In the genomic region with DNA sequence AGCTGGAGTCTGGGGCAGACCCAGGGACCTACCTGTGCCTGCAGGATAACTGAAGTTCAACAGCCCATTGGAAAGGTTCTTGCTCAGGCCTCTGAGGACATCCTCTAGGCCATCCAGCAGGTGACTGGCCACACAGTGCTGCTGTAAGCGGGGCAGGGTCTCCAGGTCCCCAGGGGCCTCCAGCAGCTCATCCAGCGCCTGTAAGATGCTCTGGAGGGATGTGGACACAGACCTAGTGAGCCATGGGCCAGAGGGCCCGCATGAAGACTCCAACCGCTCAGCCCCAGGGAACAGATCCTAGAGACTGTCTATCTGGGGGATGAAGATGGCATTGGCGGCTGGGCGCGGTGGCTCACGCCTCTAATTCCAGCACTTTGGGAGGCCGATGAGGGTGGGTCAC, we compare ENCODE assay signal across 21 cellular contexts. TPM values are rescaled to one million over a fixed set of nuclear protein-coding genes. Genes with fewer than 3 reads are reported as not detected.
"Had no signal": no experiment of that assay in that cellular context is flagged by ENCODE, and none has a peak within 500 bp of the region (broad histone marks: within the 10 kb centered on the region; RNA-seq: fewer than 3 reads in every experiment).

No MANE protein-coding gene starts in this region.

- DNase-seq: effector memory CD8-positive, alpha-beta T cell; esophagus squamous epithelium; foreskin fibroblast; glutamatergic neuron; immature natural killer cell; left cardiac atrium; left ventricle myocardium inferior; naive thymus-derived CD4-positive, alpha-beta T cell; occipital lobe; stimulated activated CD4-positive, alpha-beta T cell treated with anti-CD3 and anti-CD28 coated beads, Interleukin-15, amount 100 ng/mL, for 24 hours; stimulated activated CD4-positive, alpha-beta T cell treated with anti-CD3 and anti-CD28 coated beads, Interleukin-1b, Interleukin-23, amount 100 ng/mL, for 48 hours; stimulated activated CD4-positive, alpha-beta T cell treated with anti-CD3 and anti-CD28 coated beads, Interleukin-4, amount 100 ng/mL, for 24 hours; tibial artery; upper lobe of left lung had no signal

- H3K9me3 ChIP-seq: esophagus squamous epithelium, tibial artery, upper lobe of left lung, vagina had no signal

- H3K4me3 Mint-ChIP-seq: effector memory CD8-positive, alpha-beta T cell; immature natural killer cell; naive thymus-derived CD4-positive, alpha-beta T cell; neural crest cell; stimulated activated memory B cell treated with anti-CD40 and anti-IgM and Interleukin-4, amounts not matched to agents 10 μg/mL and 1 μg/mL and 100 μg/mL, for 72 hours; stimulated activated naive CD8-positive, alpha-beta T cell treated with anti-CD3 and anti-CD28 coated beads, Interleukin-15, Interleukin-2, amounts not matched to agents 100 ng/mL and 50 ng/mL, for 24 hours had no signal

- H3K27ac ChIP-seq: esophagus squamous epithelium, gastroesophageal sphincter, left ventricle myocardium inferior, tibial artery, upper lobe of left lung, vagina had no signal

- ATAC-seq: effector memory CD8-positive, alpha-beta T cell; gastroesophageal sphincter; left cardiac atrium; naive thymus-derived CD4-positive, alpha-beta T cell; stimulated activated memory B cell treated with anti-CD40 and anti-IgM and Interleukin-4, amounts not matched to agents 10 μg/mL and 1 μg/mL and 100 μg/mL, for 72 hours had no signal

- H3K36me3 Mint-ChIP-seq: immature natural killer cell had no signal

- H3K27me3 ChIP-seq: upper lobe of left lung, vagina had no signal

- H3K4me1 ChIP-seq: gastroesophageal sphincter, left ventricle myocardium inferior, tibial artery, upper lobe of left lung, vagina had no signal

- H3K4me1 Mint-ChIP-seq: immature natural killer cell; naive thymus-derived CD4-positive, alpha-beta T cell; neural crest cell; stimulated activated memory B cell treated with anti-CD40 and anti-IgM and Interleukin-4, amounts not matched to agents 10 μg/mL and 1 μg/mL and 100 μg/mL, for 72 hours had no signal

- H3K4me3 ChIP-seq: esophagus squamous epithelium, gastroesophageal sphincter, left ventricle myocardium inferior, lung, tibial artery, upper lobe of left lung, vagina had no signal

- H3K9me3 Mint-ChIP-seq: immature natural killer cell; neural crest cell; stimulated activated naive CD8-positive, alpha-beta T cell treated with anti-CD3 and anti-CD28 coated beads, Interleukin-15, Interleukin-2, amounts not matched to agents 100 ng/mL and 50 ng/mL, for 24 hours had no signal

- H3K27ac Mint-ChIP-seq: immature natural killer cell; stimulated activated naive CD8-positive, alpha-beta T cell treated with anti-CD3 and anti-CD28 coated beads, Interleukin-15, Interleukin-2, amounts not matched to agents 100 ng/mL and 50 ng/mL, for 24 hours had no signal

- H3K36me3 ChIP-seq: esophagus squamous epithelium, gastroesophageal sphincter, left ventricle myocardium inferior, upper lobe of left lung, vagina had no signal

RNA-seq across cellular contexts. Expression of a gene that starts 14.0 kb away (rescaled TPM):
- total RNA-seq: neural crest cell, pulmonary artery endothelial cell had no signal
